8 cellular contexts compared by ENCODE assay signal in genomic region chr20:956330-956951, GRCh38. TPM values are rescaled to one million over a fixed set of nuclear protein-coding genes. Genes with fewer than 3 reads are reported as not detected.
DNase-seq lines count a peak whose midpoint lies in the region; ATAC-seq, FAIRE-seq and TF ChIP-seq lines count a peak whose summit lies in the region.

No MANE protein-coding gene starts in this region.

- POLR2A ChIA-PET in MCF 10A (lab: Yijun Ruan, JAX), result interaction anchor here (0.6 to 2.0 kb wide), 4 partner anchors 122 to 185 kb away, joined by 3 to 11 read pairs (median 4); no protein-coding TSS in a partner anchor

- no peaks in the 10 kb centered on the region for H3K36me3 Mint-ChIP-seq in MCF 10A (ENCODE audit: insufficient read depth, unreplicated experiment)

- CTCF ChIA-PET in MCF 10A (lab: Yijun Ruan, JAX), result interaction anchor here (0.6 to 9.0 kb wide), 81 partner anchors 9 to 719 kb away, joined by 3 to 464 read pairs (median 4); partner anchors contain the start of gene FAM110A

- ATAC-seq in HG02678 (IDR thresholded peaks at IDR 0.05; ENCODE audit: unreplicated experiment), result no peak

- peak; percentile 24 for FAIRE-seq in islet of Langerhans (lab: Jason Lieb, UNC)

- no TSS peak for BruUV-seq in MCF 10A (replicated peaks; lab: Mats Ljungman, UMichigan)

- H3K9me3 Mint-ChIP-seq in MCF 10A (ENCODE audit: unreplicated experiment), result no peaks in the 10 kb centered on the region

- DNase-seq in Ammon's horn (ENCODE audit: low spot score) (peak; percentile 81), GM20000 (ENCODE audit: low spot score) (peak; percentile 84), NCI-H1694 treated with DMSO at 0.1 percent for 48 hours (lab: John Stamatoyannopoulos, UW) (peak; percentile 27), MCF 10A (ENCODE audit: unreplicated experiment) (peak; percentile 72)
- DNase-seq in stimulated activated CD4-positive, alpha-beta T cell treated with anti-CD3 and anti-CD28 coated beads, Interleukin-15, amount 100 ng/mL, for 48 hours (ENCODE audit: low read depth in 2 of 2), result peak; percentile 34 to 64

- TF ChIP-seq CTCF in GM20000 (IDR thresholded peaks at IDR 0.05; ENCODE audit: extremely low read depth, missing control alignments) (peak; percentile 56), WI38 (IDR thresholded peaks at IDR 0.05; ENCODE audit: low read depth, low read length) (peak; percentile 99), MCF 10A (IDR thresholded peaks at IDR 0.05; ENCODE audit: unreplicated experiment) (peak; percentile 100)

- H3K27me3 Mint-ChIP-seq in MCF 10A (ENCODE audit: insufficient read depth, unreplicated experiment), result peaks cover 67% of the 10 kb centered on the region

- no peaks in the 10 kb centered on the region for H3K4me1 Mint-ChIP-seq in MCF 10A (ENCODE audit: insufficient read depth, unreplicated experiment)

- intact Hi-C loops in MCF 10A (cut with micrococcal nuclease), result loop anchor here (1.0 to 5.0 kb wide), 2 partner anchors 140 to 256 kb away; no protein-coding TSS in a partner anchor

- no peak overlapping the region for H3K27ac Mint-ChIP-seq in MCF 10A (ENCODE audit: low read depth, unreplicated experiment)

- H3K4me3 Mint-ChIP-seq in MCF 10A (ENCODE audit: unreplicated experiment), result no peak overlapping the region

- no peak overlapping the region for H3K4me3 ChIP-seq in WI38 (ENCODE audit: low read depth, low read length)

RNA-seq across cellular contexts. Expression of gene ANGPT4, which starts 40.3 kb away (rescaled TPM):
- total RNA-seq in MCF 10A (2022), result not detected in 2 replicates

RNA-seq across cellular contexts. Expression of gene RSPO4, which starts 45.7 kb away (rescaled TPM):
- not detected in 2 replicates for total RNA-seq in MCF 10A (2022)

Comparison
In these comparisons a context has a peak if more than half of its experiments do, and no peak if none do; other contexts are left out.
1. DNase-seq: peak in every context shown above with its lines; median percentile 84 in GM20000; 81 in Ammon's horn; 72 in MCF 10A; 49 in stimulated activated CD4-positive, alpha-beta T cell treated with anti-CD3 and anti-CD28 coated beads, Interleukin-15, amount 100 ng/mL, for 48 hours; 27 in NCI-H1694 treated with DMSO at 0.1 percent for 48 hours.